15 cellular contexts compared by ENCODE assay signal in the genomic region with DNA sequence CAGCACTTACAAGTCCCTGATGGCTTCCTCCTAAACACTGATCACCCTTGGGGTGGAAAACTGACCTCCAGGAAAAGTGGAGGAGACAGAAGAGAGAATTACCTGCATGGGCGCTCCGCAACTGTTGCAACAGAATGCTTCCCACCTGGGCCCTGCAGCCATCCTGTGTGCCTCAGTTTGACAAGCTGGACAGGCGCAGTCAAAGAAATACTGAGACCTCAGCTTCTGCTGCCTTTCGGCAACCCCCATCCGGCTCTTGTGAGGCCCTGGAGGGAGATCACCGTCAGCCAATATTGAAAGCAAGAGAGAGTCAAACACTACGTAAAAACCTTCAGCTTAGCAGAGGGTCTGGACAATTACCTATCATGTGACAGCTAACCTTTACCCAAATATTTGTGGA. TPM values are rescaled to one million over a fixed set of nuclear protein-coding genes. Genes with fewer than 3 reads are reported as not detected.
A peak's percentile ranks its signal among the peaks of the same experiment; 100 is the strongest.
DNase-seq lines count a peak whose midpoint lies in the region; ATAC-seq and TF ChIP-seq lines count a peak whose summit lies in the region.
"Had no signal": no experiment of that assay in that cellular context is flagged by ENCODE, and none has a peak within 500 bp of the region (broad histone marks: within the 10 kb centered on the region; RNA-seq: fewer than 3 reads in every experiment).

No MANE protein-coding gene starts in this region.

- intact Hi-C loops in esophagus squamous epithelium (cut with DNase I), result no loop called here

- H3K27ac ChIP-seq in esophagus squamous epithelium, result peak overlapping the region; percentile 52 to 90 (median 71)
- peak overlapping the region; percentile 12 for H3K27ac ChIP-seq in thymus (ENCODE audit: low read depth)
- H3K27ac ChIP-seq: foreskin keratinocyte had no signal

- H3K9me3 Mint-ChIP-seq in osteocyte (ENCODE audit: unreplicated experiment), result no peaks in the 10 kb centered on the region
- H3K9me3 Mint-ChIP-seq: activated naive CD8-positive, alpha-beta T cell treated with anti-CD3 and anti-CD28 coated beads, Interleukin-2, amount 50 U/mL, for 24 hours; T-cell had no signal

- H3K4me1 ChIP-seq in adipocyte (ENCODE audit: control insufficient read depth, insufficient read depth, low read length), result peaks cover 66% of the 10 kb centered on the region
- H3K4me1 ChIP-seq in esophagus squamous epithelium, result peaks cover 21 to 63% (median 34%) of the 10 kb centered on the region in 3 donors
- H3K4me1 ChIP-seq in thymus (ENCODE audit: control insufficient read depth, insufficient read depth, low read length), result no peaks in the 10 kb centered on the region

- H3K9ac ChIP-seq in adipocyte (ENCODE audit: low read length), result peak overlapping the region; percentile 95

- H3K36me3 ChIP-seq in adipocyte (ENCODE audit: control insufficient read depth, insufficient read depth, low read length, severe bottlenecking), result no peaks in the 10 kb centered on the region
- H3K36me3 ChIP-seq in esophagus squamous epithelium, result peaks cover 0 to 22% (median 5%) of the 10 kb centered on the region in 3 donors
- H3K36me3 ChIP-seq in thymus (ENCODE audit: control insufficient read depth, insufficient read depth), result peaks cover 37% of the 10 kb centered on the region

- 77 to 88% methylated on average over 5 to 7 of the region's 7 CpGs for whole genome bisulfite sequencing in esophagus squamous epithelium, 2 donors
- 96% methylated on average over 7 of the region's 7 CpGs for WGBS in thymus

- no peaks in the 10 kb centered on the region for H3K9me3 ChIP-seq in adipocyte (ENCODE audit: control insufficient read depth, low read length)
- H3K9me3 ChIP-seq in esophagus squamous epithelium, result no peaks in the 10 kb centered on the region
- no peaks in the 10 kb centered on the region for H3K9me3 ChIP-seq in thymus (ENCODE audit: control insufficient read depth)

- ATAC-seq in HG03432 (IDR thresholded peaks at IDR 0.05; ENCODE audit: unreplicated experiment) (no peak), GM18870 (IDR thresholded peaks at IDR 0.05; ENCODE audit: unreplicated experiment) (no peak)
- ATAC-seq: activated CD4-positive, alpha-beta T cell treated with anti-CD3 and anti-CD28 coated beads for 36 hours; activated naive CD8-positive, alpha-beta T cell treated with anti-CD3 and anti-CD28 coated beads, Interleukin-2, amount 50 U/mL, for 24 hours; T-cell had no signal

- H3K27ac Mint-ChIP-seq in osteocyte (ENCODE audit: unreplicated experiment), result peak overlapping the region; percentile 87
- H3K27ac Mint-ChIP-seq: activated CD4-positive, alpha-beta T cell treated with anti-CD3 and anti-CD28 coated beads for 36 hours; activated naive CD8-positive, alpha-beta T cell treated with anti-CD3 and anti-CD28 coated beads, Interleukin-2, amount 50 U/mL, for 24 hours had no signal

- H3K4me1 Mint-ChIP-seq in osteocyte (ENCODE audit: unreplicated experiment), result peaks cover 48% of the 10 kb centered on the region

- DNase-seq in adipocyte (ENCODE audit: low read depth) (no peak), esophagus squamous epithelium (lab: John Stamatoyannopoulos, UW) (no peak), osteocyte (ENCODE audit: extremely low spot score, unreplicated experiment) (no peak), 8988T (no peak), AG08395 (ENCODE audit: low spot score) (no peak)
- DNase-seq: activated CD4-positive, alpha-beta T cell treated with anti-CD3 and anti-CD28 coated beads for 36 hours; activated naive CD8-positive, alpha-beta T cell treated with anti-CD3 and anti-CD28 coated beads, Interleukin-2, amount 50 U/mL, for 24 hours; activated T-cell treated with anti-CD3 and anti-CD28 coated beads, Interleukin-2, amount 50 U/mL, for 1 hour; foreskin keratinocyte; NCI-H1417 treated with DMSO at 0.1 percent for 48 hours; T-cell had no signal

- H3K4me3 ChIP-seq in adipocyte (ENCODE audit: low read length) (peak overlapping the region; percentile 66), esophagus squamous epithelium (no peak overlapping the region), thymus (ENCODE audit: low read length) (no peak overlapping the region)

- TF ChIP-seq POLR2A in esophagus squamous epithelium (IDR thresholded peaks at IDR 0.05), result no peak

- peaks cover 30% of the 10 kb centered on the region for H3K36me3 Mint-ChIP-seq in osteocyte (ENCODE audit: unreplicated experiment)

- H3K27me3 Mint-ChIP-seq in osteocyte (ENCODE audit: unreplicated experiment), result no peaks in the 10 kb centered on the region
- H3K27me3 Mint-ChIP-seq: activated CD4-positive, alpha-beta T cell treated with anti-CD3 and anti-CD28 coated beads for 36 hours; activated naive CD8-positive, alpha-beta T cell treated with anti-CD3 and anti-CD28 coated beads, Interleukin-2, amount 50 U/mL, for 24 hours; T-cell had no signal

- H3K27me3 ChIP-seq in adipocyte (replicated peaks; ENCODE audit: control insufficient read depth, insufficient read depth, low read length) (no peaks in the 10 kb centered on the region), esophagus squamous epithelium (no peaks in the 10 kb centered on the region), thymus (ENCODE audit: control insufficient read depth, insufficient read depth) (no peaks in the 10 kb centered on the region)
- H3K27me3 ChIP-seq: foreskin keratinocyte had no signal

- no peak overlapping the region for H3K4me3 Mint-ChIP-seq in osteocyte (ENCODE audit: unreplicated experiment)
- H3K4me3 Mint-ChIP-seq: activated CD4-positive, alpha-beta T cell treated with anti-CD3 and anti-CD28 coated beads for 36 hours; activated naive CD8-positive, alpha-beta T cell treated with anti-CD3 and anti-CD28 coated beads, Interleukin-2, amount 50 U/mL, for 24 hours; T-cell had no signal

- TF ChIP-seq CTCF in esophagus squamous epithelium (IDR thresholded peaks at IDR 0.05) (no peak), osteocyte (IDR thresholded peaks at IDR 0.05) (no peak)

RNA-seq across cellular contexts. Expression of gene SERPINF1, which starts 24.8 kb away (rescaled TPM):
- total RNA-seq in esophagus squamous epithelium (100 to 1,000 TPM in 2 of 4 donors, 10 to 100 TPM in 2; 26.6 to 351 (median 80.6) TPM), osteocyte (164 and 175 TPM in 2 replicates)
- 445 TPM for polyA plus RNA-seq in thymus

RNA-seq across cellular contexts. Expression of gene SMYD4, which starts 43.0 kb away (rescaled TPM):
- 1 to 10 TPM; 5.0 to 9.0 (median 6.5) TPM for total RNA-seq in esophagus squamous epithelium
- total RNA-seq in osteocyte, result 11.2 and 14.4 TPM in 2 replicates
- polyA plus RNA-seq in thymus, result 8.1 TPM

RNA-seq across cellular contexts. Expression of gene RPA1, which starts 43.1 kb away (rescaled TPM):
- 10 to 100 TPM; 16.3 to 29.8 (median 25.6) TPM for total RNA-seq in esophagus squamous epithelium
- total RNA-seq in osteocyte, result 75.3 and 84.8 TPM in 2 replicates
- polyA plus RNA-seq in thymus, result 33.0 TPM

RNA-seq across cellular contexts. Expression of gene SERPINF2, which starts 44.0 kb away (rescaled TPM):
- total RNA-seq in esophagus squamous epithelium, result 1 to 10 TPM in 2 of 4 donors, under 1 TPM in 2; 0.22 to 7.1 (median 1.6) TPM
- total RNA-seq in osteocyte, result 0.38 and 0.50 TPM in 2 replicates
- polyA plus RNA-seq in thymus, result 31.0 TPM
- polyA plus RNA-seq: neural cell had no signal
